In genomic region chr12:109710279-109710746, GRCh38 we compare ENCODE assay signal across 1 cellular context.
TF ChIP-seq lines count a peak whose summit lies in the region.

No MANE protein-coding gene starts in this region.

TF ChIP-seq in HepG2, 621 proteins besides CTCF, POLR2A, EP300 and RAD21 (continued from another document):
- no peak for TF ChIP-seq NFAT5 (CRISPR knock-in tag; IDR thresholded peaks at IDR 0.05)
